In genomic region chr3:187318819-187319616, GRCh38 we compare ENCODE assay signal across 1 cellular context.
A peak's percentile ranks its signal among the peaks of the same experiment; 100 is the strongest.
TF ChIP-seq lines count a peak whose summit lies in the region.

No MANE protein-coding gene starts in this region.

TF ChIP-seq in HepG2, 621 proteins besides CTCF, POLR2A, EP300 and RAD21 (continued from another document and continues in another):
- TF ChIP-seq, protein P1, sequence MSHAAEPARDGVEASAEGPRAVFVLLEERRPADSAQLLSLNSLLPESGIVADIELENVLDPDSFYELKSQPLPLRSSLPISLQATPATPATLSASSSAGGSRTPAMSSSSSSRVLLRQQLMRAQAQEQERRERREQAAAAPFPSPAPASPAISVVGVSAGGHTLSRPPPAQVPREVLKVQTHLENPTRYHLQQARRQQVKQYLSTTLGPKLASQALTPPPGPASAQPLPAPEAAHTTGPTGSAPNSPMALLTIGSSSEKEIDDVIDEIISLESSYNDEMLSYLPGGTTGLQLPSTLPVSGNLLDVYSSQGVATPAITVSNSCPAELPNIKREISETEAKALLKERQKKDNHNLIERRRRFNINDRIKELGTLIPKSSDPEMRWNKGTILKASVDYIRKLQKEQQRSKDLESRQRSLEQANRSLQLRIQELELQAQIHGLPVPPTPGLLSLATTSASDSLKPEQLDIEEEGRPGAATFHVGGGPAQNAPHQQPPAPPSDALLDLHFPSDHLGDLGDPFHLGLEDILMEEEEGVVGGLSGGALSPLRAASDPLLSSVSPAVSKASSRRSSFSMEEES (CRISPR knock-in tag; IDR thresholded peaks at IDR 0.05): 0 out of 2 replicates have a peak, but pooled peaks have one; percentile 24
- TF ChIP-seq, protein P2, sequence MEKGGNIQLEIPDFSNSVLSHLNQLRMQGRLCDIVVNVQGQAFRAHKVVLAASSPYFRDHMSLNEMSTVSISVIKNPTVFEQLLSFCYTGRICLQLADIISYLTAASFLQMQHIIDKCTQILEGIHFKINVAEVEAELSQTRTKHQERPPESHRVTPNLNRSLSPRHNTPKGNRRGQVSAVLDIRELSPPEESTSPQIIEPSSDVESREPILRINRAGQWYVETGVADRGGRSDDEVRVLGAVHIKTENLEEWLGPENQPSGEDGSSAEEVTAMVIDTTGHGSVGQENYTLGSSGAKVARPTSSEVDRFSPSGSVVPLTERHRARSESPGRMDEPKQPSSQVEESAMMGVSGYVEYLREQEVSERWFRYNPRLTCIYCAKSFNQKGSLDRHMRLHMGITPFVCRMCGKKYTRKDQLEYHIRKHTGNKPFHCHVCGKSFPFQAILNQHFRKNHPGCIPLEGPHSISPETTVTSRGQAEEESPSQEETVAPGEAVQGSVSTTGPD (CRISPR knock-in tag; IDR thresholded peaks at IDR 0.05): no peak
- 0 out of 2 replicates have a peak, but pooled peaks have one; percentile 55 for TF ChIP-seq ERF (CRISPR knock-in tag; IDR thresholded peaks at IDR 0.05)
- 0 out of 2 replicates have a peak, but pooled peaks have one; percentile 33 for TF ChIP-seq ZNF232 (CRISPR knock-in tag; IDR thresholded peaks at IDR 0.05; ENCODE audit: borderline replicate concordance)
- TF ChIP-seq ZNF136 (CRISPR knock-in tag; IDR thresholded peaks at IDR 0.05; ENCODE audit: low read depth): no peak
- TF ChIP-seq, protein P3, sequence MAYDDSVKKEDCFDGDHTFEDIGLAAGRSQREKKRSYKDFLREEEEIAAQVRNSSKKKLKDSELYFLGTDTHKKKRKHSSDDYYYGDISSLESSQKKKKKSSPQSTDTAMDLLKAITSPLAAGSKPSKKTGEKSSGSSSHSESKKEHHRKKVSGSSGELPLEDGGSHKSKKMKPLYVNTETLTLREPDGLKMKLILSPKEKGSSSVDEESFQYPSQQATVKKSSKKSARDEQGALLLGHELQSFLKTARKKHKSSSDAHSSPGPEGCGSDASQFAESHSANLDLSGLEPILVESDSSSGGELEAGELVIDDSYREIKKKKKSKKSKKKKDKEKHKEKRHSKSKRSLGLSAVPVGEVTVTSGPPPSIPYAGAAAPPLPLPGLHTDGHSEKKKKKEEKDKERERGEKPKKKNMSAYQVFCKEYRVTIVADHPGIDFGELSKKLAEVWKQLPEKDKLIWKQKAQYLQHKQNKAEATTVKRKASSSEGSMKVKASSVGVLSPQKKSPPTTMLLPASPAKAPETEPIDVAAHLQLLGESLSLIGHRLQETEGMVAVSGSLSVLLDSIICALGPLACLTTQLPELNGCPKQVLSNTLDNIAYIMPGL (CRISPR knock-in tag; IDR thresholded peaks at IDR 0.05; ENCODE audit: borderline replicate concordance in 1 of 2, low read depth in 1 of 2): 0 out of 4 replicates have a peak, but pooled peaks of 1 of the 2 experiments have one; percentile 34
- no peak for TF ChIP-seq CREB1 (IDR thresholded peaks at IDR 0.05)
- peak; percentile 15; the same call in 1 of the 2 replicates for TF ChIP-seq CREB1 (CRISPR knock-in tag; IDR thresholded peaks at IDR 0.05)
- no peak for TF ChIP-seq FOXK2 (IDR thresholded peaks at IDR 0.05)
- TF ChIP-seq CBX5 (CRISPR knock-in tag; IDR thresholded peaks at IDR 0.05; ENCODE audit: borderline replicate concordance): no peak
- no peak for TF ChIP-seq ZNF446 (CRISPR knock-in tag; IDR thresholded peaks at IDR 0.05)
- no peak for TF ChIP-seq ZNF407 (CRISPR knock-in tag; IDR thresholded peaks at IDR 0.05; ENCODE audit: not compliant biosample characterization)
- no peak for TF ChIP-seq MXD3 (CRISPR knock-in tag; IDR thresholded peaks at IDR 0.05)
- TF ChIP-seq PHF8 (CRISPR knock-in tag; IDR thresholded peaks at IDR 0.05): no peak
- TF ChIP-seq, protein P4, sequence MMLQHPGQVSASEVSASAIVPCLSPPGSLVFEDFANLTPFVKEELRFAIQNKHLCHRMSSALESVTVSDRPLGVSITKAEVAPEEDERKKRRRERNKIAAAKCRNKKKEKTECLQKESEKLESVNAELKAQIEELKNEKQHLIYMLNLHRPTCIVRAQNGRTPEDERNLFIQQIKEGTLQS (CRISPR knock-in tag; IDR thresholded peaks at IDR 0.05): no peak
- TF ChIP-seq HNF4A (CRISPR knock-in tag; IDR thresholded peaks at IDR 0.05): peak; percentile 32; the same call in 1 of the 2 replicates
- no peak for TF ChIP-seq SPEN (CRISPR knock-in tag; IDR thresholded peaks at IDR 0.05; ENCODE audit: low read depth)
- TF ChIP-seq SNAPC2 (CRISPR knock-in tag; IDR thresholded peaks at IDR 0.05): 0 out of 2 replicates have a peak, but pooled peaks have one; percentile 21
- TF ChIP-seq GRHL1 (CRISPR knock-in tag; conservative IDR thresholded peaks at IDR 0.05): no peak
- no peak for TF ChIP-seq GABPA (IDR thresholded peaks at IDR 0.05; ENCODE audit: low read depth, low read length)
- TF ChIP-seq GABPA (CRISPR knock-in tag; IDR thresholded peaks at IDR 0.05; ENCODE audit: low read depth): peak; percentile 60
- TF ChIP-seq SOX6 (IDR thresholded peaks at IDR 0.05): no peak
- TF ChIP-seq SOX6 (CRISPR knock-in tag; IDR thresholded peaks at IDR 0.05): peak; percentile 17; the same call in 1 of the 2 replicates
- no peak for TF ChIP-seq ZNF737 (CRISPR knock-in tag; IDR thresholded peaks at IDR 0.05; ENCODE audit: borderline replicate concordance)
- TF ChIP-seq SMC3 (IDR thresholded peaks at IDR 0.05; ENCODE audit: low read length): peak; percentile 83
- no peak for TF ChIP-seq BORCS8-MEF2B (CRISPR knock-in tag; IDR thresholded peaks at IDR 0.05)
- TF ChIP-seq USF2 (IDR thresholded peaks at IDR 0.05; ENCODE audit: low read depth, low read length): no peak
- no peak for TF ChIP-seq USF2 (CRISPR knock-in tag; IDR thresholded peaks at IDR 0.05; ENCODE audit: borderline replicate concordance)
- TF ChIP-seq MAFG (CRISPR knock-in tag; IDR thresholded peaks at IDR 0.05): no peak
- TF ChIP-seq ZNF501 (CRISPR knock-in tag; IDR thresholded peaks at IDR 0.05): 0 out of 2 replicates have a peak, but pooled peaks have one; percentile 35
- no peak for TF ChIP-seq JUN (CRISPR knock-in tag; IDR thresholded peaks at IDR 0.05)
- TF ChIP-seq ARHGAP35 (CRISPR knock-in tag; IDR thresholded peaks at IDR 0.05; ENCODE audit: borderline replicate concordance): no peak
- TF ChIP-seq ZHX1 (CRISPR knock-in tag; IDR thresholded peaks at IDR 0.05; ENCODE audit: low read depth): no peak
- no peak for TF ChIP-seq SAP130 (CRISPR knock-in tag; IDR thresholded peaks at IDR 0.05; ENCODE audit: low read depth)
- TF ChIP-seq BHLHE40 (IDR thresholded peaks at IDR 0.05; ENCODE audit: low read length): no peak
- no peak for TF ChIP-seq PITX1 (CRISPR knock-in tag; IDR thresholded peaks at IDR 0.05)
- TF ChIP-seq KDM5B (CRISPR knock-in tag; IDR thresholded peaks at IDR 0.05; ENCODE audit: borderline replicate concordance): no peak
- TF ChIP-seq SP2 (CRISPR knock-in tag; IDR thresholded peaks at IDR 0.05): no peak
- TF ChIP-seq STAG1 (CRISPR knock-in tag; IDR thresholded peaks at IDR 0.05): peak; percentile 89
- no peak for TF ChIP-seq NFYB (CRISPR knock-in tag; IDR thresholded peaks at IDR 0.05)
- TF ChIP-seq FOXC1 (CRISPR knock-in tag; IDR thresholded peaks at IDR 0.05; ENCODE audit: borderline replicate concordance): no peak
- no peak for TF ChIP-seq MEIS2 (CRISPR knock-in tag; IDR thresholded peaks at IDR 0.05)
- TF ChIP-seq ZNF674 (CRISPR knock-in tag; IDR thresholded peaks at IDR 0.05; ENCODE audit: low read depth): no peak
- TF ChIP-seq KLF13 (CRISPR knock-in tag; IDR thresholded peaks at IDR 0.05): no peak
- no peak for TF ChIP-seq HOXA7 (CRISPR knock-in tag; IDR thresholded peaks at IDR 0.05)
- TF ChIP-seq ZFP1 (CRISPR knock-in tag; IDR thresholded peaks at IDR 0.05): no peak
